1 cellular context compared by ENCODE assay signal in genomic region chr7:106018566-106019338, GRCh38.
A peak's percentile ranks its signal among the peaks of the same experiment; 100 is the strongest.
TF ChIP-seq lines count a peak whose summit lies in the region.

No MANE protein-coding gene starts in this region.

TF ChIP-seq in K562, 482 proteins besides CTCF, POLR2A, EP300 and RAD21 (continued from another document and continues in another):
- peak; percentile 55; the same call in 1 of the 2 replicates for TF ChIP-seq STAT6 (CRISPR knock-in tag; IDR thresholded peaks at IDR 0.05)
- TF ChIP-seq GATA2 (CRISPR knock-in tag; IDR thresholded peaks at IDR 0.05): peak; percentile 96
- no peak for TF ChIP-seq BCL6 (CRISPR knock-in tag; IDR thresholded peaks at IDR 0.05)
- no peak for TF ChIP-seq HNRNPK (IDR thresholded peaks at IDR 0.05; ENCODE audit: low read depth, low read length, poor library complexity, severe bottlenecking)
- peak; percentile 62; the same call in 1 of the 2 replicates for TF ChIP-seq ETV5 (CRISPR knock-in tag; IDR thresholded peaks at IDR 0.05; ENCODE audit: low read depth)
- TF ChIP-seq FOXK1 (CRISPR knock-in tag; IDR thresholded peaks at IDR 0.05; ENCODE audit: borderline replicate concordance): 0 out of 2 replicates have a peak, but pooled peaks have one; percentile 26
- peak in 1 of 2 experiments; percentile 83; a peak in 3 of 4 replicates for TF ChIP-seq RCOR1 (IDR thresholded peaks at IDR 0.05; ENCODE audit: borderline replicate concordance in 1 of 2, low read depth in 2 of 2, low read length in 2 of 2)
- no peak for TF ChIP-seq TCF7L2 (IDR thresholded peaks at IDR 0.05; ENCODE audit: low read depth, low read length)
- TF ChIP-seq PCBP2 (IDR thresholded peaks at IDR 0.05; ENCODE audit: low read depth, low read length, poor library complexity, severe bottlenecking): no peak
- TF ChIP-seq SRSF7 (optimal IDR thresholded peaks at IDR 0.05; ENCODE audit: low read depth, low read length): no peak
- no peak for TF ChIP-seq CHD7 (IDR thresholded peaks at IDR 0.05; ENCODE audit: low read depth, low read length)
- no peak for TF ChIP-seq RBM15 (IDR thresholded peaks at IDR 0.05; ENCODE audit: insufficient read depth, low read length)
- TF ChIP-seq CTBP1 (IDR thresholded peaks at IDR 0.05; ENCODE audit: borderline replicate concordance): peak; percentile 92
- TF ChIP-seq ADNP (tag; IDR thresholded peaks at IDR 0.05): peak; percentile 89
- no peak for TF ChIP-seq TSC22D4 (tag; IDR thresholded peaks at IDR 0.05)
- no peak for TF ChIP-seq SFPQ (IDR thresholded peaks at IDR 0.05; ENCODE audit: low read depth, low read length)
- no peak for TF ChIP-seq HNRNPH1 (optimal IDR thresholded peaks at IDR 0.05; ENCODE audit: low read depth, low read length)
- no peak for TF ChIP-seq ZNF121 (CRISPR knock-in tag; conservative IDR thresholded peaks at IDR 0.05)
- no peak; the same call in 1 of the 2 replicates for TF ChIP-seq CHAMP1 (IDR thresholded peaks at IDR 0.05)
- peak; percentile 37; the same call in 1 of the 2 replicates for TF ChIP-seq NFE2 (IDR thresholded peaks at IDR 0.05; ENCODE audit: low read depth)
- TF ChIP-seq LEF1 (IDR thresholded peaks at IDR 0.05): no peak
- peak; percentile 82 for TF ChIP-seq CCNT2 (IDR thresholded peaks at IDR 0.05; ENCODE audit: borderline replicate concordance, extremely low read depth, insufficient read length, low read depth, low read length)
- peak; percentile 18; the same call in 1 of the 2 replicates for TF ChIP-seq E2F4 (CRISPR knock-in tag; IDR thresholded peaks at IDR 0.05; ENCODE audit: low read depth)
- peak; percentile 90 for TF ChIP-seq TCF7 (IDR thresholded peaks at IDR 0.05; ENCODE audit: borderline replicate concordance)
- TF ChIP-seq ZNF449 (CRISPR knock-in tag; IDR thresholded peaks at IDR 0.05): no peak
- TF ChIP-seq HNRNPLL (IDR thresholded peaks at IDR 0.05; ENCODE audit: low read depth, low read length, poor library complexity, severe bottlenecking): no peak
- no peak for TF ChIP-seq ILK (tag; IDR thresholded peaks at IDR 0.05; ENCODE audit: borderline replicate concordance, low read depth)
- no peak for TF ChIP-seq NR1H2 (CRISPR knock-in tag; IDR thresholded peaks at IDR 0.05)
- no peak for TF ChIP-seq POLR2B (IDR thresholded peaks at IDR 0.05; ENCODE audit: low read depth, partially characterized antibody)
- no peak for TF ChIP-seq EWSR1 (IDR thresholded peaks at IDR 0.05; ENCODE audit: borderline replicate concordance, low read depth, partially characterized antibody)
- TF ChIP-seq CEBPZ (IDR thresholded peaks at IDR 0.05; ENCODE audit: borderline replicate concordance, low read depth, low read length): no peak
